31 cellular contexts compared by ENCODE assay signal in genomic region chr18:12347895-12348294, GRCh38. TPM values are rescaled to one million over a fixed set of nuclear protein-coding genes. Genes with fewer than 3 reads are reported as not detected.
"Had no signal": no experiment of that assay in that cellular context is flagged by ENCODE, and none has a peak within 500 bp of the region (broad histone marks: within the 10 kb centered on the region; RNA-seq: fewer than 3 reads in every experiment).

No MANE protein-coding gene starts in this region.

- H3K4me1 Mint-ChIP-seq: endodermal cell, immature natural killer cell, mesothelial cell of epicardium, neural crest cell had no signal

- DNase-seq: effector CD8-positive, alpha-beta T cell; endodermal cell; foreskin keratinocyte; heart left ventricle; hypothalamus; immature natural killer cell; islet precursor cell; kidney glomerular epithelial cell; left ventricle myocardium superior; mesenchymal stem cell; mucosa of descending colon; naive B cell; right lobe of liver; small intestine; stimulated activated CD4-positive, alpha-beta T cell treated with anti-CD3 and anti-CD28 coated beads, Interleukin-12 subunit alpha, Interleukin-12 subunit beta, amount 100 ng/mL, for 4 hours; stimulated activated CD4-positive, alpha-beta T cell treated with anti-CD3 and anti-CD28 coated beads, Interleukin-1b, Interleukin-23, amount 100 ng/mL, for 48 hours; stimulated activated CD4-positive, alpha-beta T cell treated with anti-CD3 and anti-CD28 coated beads, Interleukin-4, amount 100 ng/mL, for 1 hour; stimulated activated CD8-positive, alpha-beta memory T cell treated with anti-CD3 and anti-CD28 coated beads, Interleukin-4, amount 100 ng/mL, for 48 hours; stimulated activated naive CD4-positive, alpha-beta T cell treated with Interleukin-2 at 50 U/mL for 16 hours; stomach; thyroid gland; upper lobe of left lung had no signal

- H3K27ac ChIP-seq: esophagus muscularis mucosa, foreskin keratinocyte, gastroesophageal sphincter, heart left ventricle, neutrophil, pancreas, right lobe of liver, stomach, thyroid gland, upper lobe of left lung, vagina had no signal

- H3K9me3 ChIP-seq: esophagus muscularis mucosa, gastroesophageal sphincter, heart left ventricle, mucosa of descending colon, neutrophil, pancreas, right lobe of liver, stomach, thyroid gland, upper lobe of left lung, vagina had no signal

- H3K4me3 Mint-ChIP-seq: endodermal cell; immature natural killer cell; mesothelial cell of epicardium; naive B cell; natural killer cell treated with Interleukin-12 subunit alpha and Interleukin-12 subunit beta and Interleukin-15 and Interleukin-18, amount 100 ng/mL, for 72 hours; neural crest cell had no signal

- H3K27me3 ChIP-seq: esophagus muscularis mucosa, foreskin keratinocyte, gastroesophageal sphincter, heart left ventricle, neutrophil, pancreas, right lobe of liver, stomach, thyroid gland, upper lobe of left lung, vagina had no signal

- H3K9me3 Mint-ChIP-seq: endodermal cell; immature natural killer cell; mesothelial cell of epicardium; naive B cell; natural killer cell treated with Interleukin-12 subunit alpha and Interleukin-12 subunit beta and Interleukin-15 and Interleukin-18, amount 100 ng/mL, for 72 hours; neural crest cell had no signal

- H3K4me3 ChIP-seq: esophagus muscularis mucosa, gastroesophageal sphincter, heart left ventricle, lung, mucosa of descending colon, pancreas, right lobe of liver, stomach, thyroid gland, upper lobe of left lung, vagina had no signal

- H3K27ac Mint-ChIP-seq: endodermal cell; immature natural killer cell; mesothelial cell of epicardium; natural killer cell treated with Interleukin-12 subunit alpha and Interleukin-12 subunit beta and Interleukin-15 and Interleukin-18, amount 100 ng/mL, for 72 hours had no signal

- ATAC-seq: foreskin keratinocyte; gastroesophageal sphincter; heart left ventricle; left ventricle myocardium superior; mucosa of descending colon; natural killer cell treated with Interleukin-12 subunit alpha and Interleukin-12 subunit beta and Interleukin-15 and Interleukin-18, amount 100 ng/mL, for 72 hours; pancreas; right lobe of liver had no signal

- H3K4me1 ChIP-seq: esophagus muscularis mucosa, foreskin keratinocyte, gastroesophageal sphincter, pancreas, right lobe of liver, thyroid gland, upper lobe of left lung, vagina had no signal

- H3K27me3 Mint-ChIP-seq: naive B cell; natural killer cell treated with Interleukin-12 subunit alpha and Interleukin-12 subunit beta and Interleukin-15 and Interleukin-18, amount 100 ng/mL, for 72 hours had no signal

RNA-seq across cellular contexts. Expression of gene PRELID3A, which starts 59.8 kb away (rescaled TPM):
- polyA plus RNA-seq: immature natural killer cell had no signal
